ENCODE assay signal across 1 cellular context in genomic region chr14:51880810-51881580, GRCh38.
TF ChIP-seq lines count a peak whose summit lies in the region.

No MANE protein-coding gene starts in this region.

TF ChIP-seq in HepG2, 621 proteins besides CTCF, POLR2A, EP300 and RAD21 (continued from another document):
- TF ChIP-seq MLX (CRISPR knock-in tag; IDR thresholded peaks at IDR 0.05), result no peak
- TF ChIP-seq PAWR (CRISPR knock-in tag; IDR thresholded peaks at IDR 0.05; ENCODE audit: borderline replicate concordance), result no peak
- no peak for TF ChIP-seq HNF1B (CRISPR knock-in tag; IDR thresholded peaks at IDR 0.05)
- TF ChIP-seq BRD4 (CRISPR knock-in tag; IDR thresholded peaks at IDR 0.05), result no peak
- TF ChIP-seq ZKSCAN1 (IDR thresholded peaks at IDR 0.05; ENCODE audit: low read length), result no peak
TF ChIP-seq in HepG2: peak in this region for 0.
